Comparison of ENCODE assay signal across 30 cellular contexts in genomic region chr2:332592-332991, GRCh38. TPM values are rescaled to one million over a fixed set of nuclear protein-coding genes. Genes with fewer than 3 reads are reported as not detected.
DNase-seq lines count a peak whose midpoint lies in the region; ATAC-seq, FAIRE-seq and TF ChIP-seq lines count a peak whose summit lies in the region.
"Had no signal": no experiment of that assay in that cellular context is flagged by ENCODE, and none has a peak within 500 bp of the region (broad histone marks: within the 10 kb centered on the region; RNA-seq: fewer than 3 reads in every experiment).

No MANE protein-coding gene starts in this region.

- H3K4me3 Mint-ChIP-seq in nephron progenitor cell: no peak overlapping the region
- no peak overlapping the region for H3K4me3 Mint-ChIP-seq in activated CD4-positive, alpha-beta T cell treated with anti-CD3 and anti-CD28 coated beads, Interleukin-2, amount 10 ng/mL, durations not matched to agents 24 days and 14 days
- H3K4me3 Mint-ChIP-seq: activated T-cell treated with anti-CD3 and anti-CD28 coated beads, Interleukin-2, amount 50 U/mL, for 4 hours; stimulated activated naive CD8-positive, alpha-beta T cell treated with anti-CD3 and anti-CD28 coated beads, Interleukin-15, amount 100 ng/mL, for 72 hours had no signal

- in situ Hi-C loops in KBM-7 (cut with MboI; ENCODE audit: low pct_unique_long_range_greater_than_20kb, low sequenced_read_pairs): no loop called here

- H3K36me3 Mint-ChIP-seq in nephron progenitor cell (ENCODE audit: low read depth): peaks cover 6% of the 10 kb centered on the region
- no peaks in the 10 kb centered on the region for H3K36me3 Mint-ChIP-seq in activated CD4-positive, alpha-beta T cell treated with anti-CD3 and anti-CD28 coated beads, Interleukin-2, amount 10 ng/mL, durations not matched to agents 24 days and 14 days (ENCODE audit: low read depth)

- TF ChIP-seq CTCF in nephron progenitor cell (IDR thresholded peaks at IDR 0.05): peak; percentile 20

- H3K27ac Mint-ChIP-seq in nephron progenitor cell: no peak overlapping the region
- no peak overlapping the region for H3K27ac Mint-ChIP-seq in activated CD4-positive, alpha-beta T cell treated with anti-CD3 and anti-CD28 coated beads, Interleukin-2, amount 10 ng/mL, durations not matched to agents 24 days and 14 days
- H3K27ac Mint-ChIP-seq: stimulated activated naive CD8-positive, alpha-beta T cell treated with anti-CD3 and anti-CD28 coated beads, Interleukin-15, amount 100 ng/mL, for 72 hours had no signal

- DNase-seq in DMS 273 (lab: John Stamatoyannopoulos, UW; ENCODE audit: unreplicated experiment) (peak; percentile 11), DMS 273 treated with DMSO at 0.1 percent for 48 hours (lab: John Stamatoyannopoulos, UW) (no peak), KBM-7 (peak; percentile 6), nephron progenitor cell (no peak), posterior cingulate gyrus (no peak)
- no peak for DNase-seq in activated CD4-positive, alpha-beta T cell treated with anti-CD3 and anti-CD28 coated beads, Interleukin-2, amount 10 ng/mL, durations not matched to agents 24 days and 14 days
- DNase-seq: 8988T; activated naive CD4-positive, alpha-beta T cell treated with Interleukin-2 at 50 U/mL for 16 hours; activated T-cell treated with anti-CD3 and anti-CD28 coated beads, Interleukin-2, amount 50 U/mL, for 4 hours; AML-193; amygdala; dermis blood vessel endothelial cell; H7; heart left ventricle; KG1; left colon; mesendoderm; NCI-H1048; NCI-H2029; NCI-H446; pancreas; right lobe of liver; stimulated activated naive CD8-positive, alpha-beta T cell treated with anti-CD3 and anti-CD28 coated beads, Interleukin-15, amount 100 ng/mL, for 72 hours; T1000; upper lobe of left lung had no signal

- FAIRE-seq in TTC549 (lab: Jason Lieb, UNC): peak; percentile 11
- FAIRE-seq: endothelial cell of umbilical vein, pancreas had no signal

- ATAC-seq in HG02798 (IDR thresholded peaks at IDR 0.05; ENCODE audit: poor library complexity, unreplicated experiment): no peak
- ATAC-seq: activated CD4-positive, CD25-positive, alpha-beta regulatory T cell treated with anti-CD3 and anti-CD28 coated beads, Interleukin-2, amount 50 U/mL, for 24 hours; activated T-cell treated with anti-CD3 and anti-CD28 coated beads, Interleukin-2, amount 50 U/mL, for 4 hours; heart left ventricle; left colon; stimulated activated naive CD8-positive, alpha-beta T cell treated with anti-CD3 and anti-CD28 coated beads, Interleukin-15, amount 100 ng/mL, for 72 hours had no signal

- H3K4me1 Mint-ChIP-seq in nephron progenitor cell: no peaks in the 10 kb centered on the region
- no peaks in the 10 kb centered on the region for H3K4me1 Mint-ChIP-seq in activated CD4-positive, alpha-beta T cell treated with anti-CD3 and anti-CD28 coated beads, Interleukin-2, amount 10 ng/mL, durations not matched to agents 24 days and 14 days
- H3K4me1 Mint-ChIP-seq: stimulated activated naive CD8-positive, alpha-beta T cell treated with anti-CD3 and anti-CD28 coated beads, Interleukin-15, amount 100 ng/mL, for 72 hours had no signal

- intact Hi-C loops in activated CD4-positive, alpha-beta T cell treated with anti-CD3 and anti-CD28 coated beads, Interleukin-2, amount 10 ng/mL, durations not matched to agents 24 days and 14 days (cut with micrococcal nuclease): no loop called here
- intact Hi-C loops in posterior cingulate gyrus (cut with DNase I): no loop called here

- H3K9me3 Mint-ChIP-seq in nephron progenitor cell: peaks cover 60% of the 10 kb centered on the region
- H3K9me3 Mint-ChIP-seq in activated CD4-positive, alpha-beta T cell treated with anti-CD3 and anti-CD28 coated beads, Interleukin-2, amount 10 ng/mL, durations not matched to agents 24 days and 14 days: peaks cover 11% of the 10 kb centered on the region

- H3K27me3 Mint-ChIP-seq in nephron progenitor cell (ENCODE audit: low read depth, poor library complexity): peaks cover 13% of the 10 kb centered on the region
- peaks cover 8% of the 10 kb centered on the region for H3K27me3 Mint-ChIP-seq in activated CD4-positive, alpha-beta T cell treated with anti-CD3 and anti-CD28 coated beads, Interleukin-2, amount 10 ng/mL, durations not matched to agents 24 days and 14 days

RNA-seq across cellular contexts. Expression of gene ALKAL2, which starts 44.7 kb away (rescaled TPM):
- total RNA-seq in activated CD4-positive, alpha-beta T cell treated with anti-CD3 and anti-CD28 coated beads, Interleukin-2, amount 10 ng/mL, durations not matched to agents 24 days and 14 days: 0.28 and 0.33 TPM in 2 replicates
- total RNA-seq: activated T-cell treated with anti-CD3 and anti-CD28 coated beads, Interleukin-2, amount 50 U/mL, for 4 hours; dermis blood vessel endothelial cell; endothelial cell of umbilical vein; RPMI7951 had no signal

Comparison
In these comparisons a context has a peak if more than half of its experiments do, and no peak if none do; other contexts are left out.
1. DNase-seq: peak in DMS 273 (single experiment) and KBM-7 (single experiment); none in DMS 273 treated with DMSO at 0.1 percent for 48 hours (single experiment), nephron progenitor cell (single experiment), activated CD4-positive, alpha-beta T cell treated with anti-CD3 and anti-CD28 coated beads, Interleukin-2, amount 10 ng/mL, durations not matched to agents 24 days and 14 days (single experiment) and posterior cingulate gyrus (0 of 10).